ENCODE assay signal across 1 cellular context in the genomic region with DNA sequence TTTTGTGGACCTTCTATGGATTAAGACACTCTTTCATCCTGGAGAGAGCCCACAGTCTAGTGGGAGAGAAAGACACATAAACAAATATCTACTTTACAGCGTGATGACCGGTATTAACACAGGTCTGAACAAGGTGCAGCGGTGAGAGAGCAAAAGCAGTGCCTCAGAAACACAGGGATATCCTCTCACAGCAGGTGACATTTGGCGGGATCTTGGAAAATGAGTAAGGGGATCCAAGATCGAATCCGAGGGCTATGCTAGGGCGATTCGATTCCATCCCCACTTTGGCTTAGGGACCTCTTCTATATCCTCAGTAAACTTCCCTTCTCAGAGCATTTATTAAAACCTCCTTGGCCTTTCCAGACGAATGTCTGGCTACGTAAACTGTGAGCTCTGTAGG.
TF ChIP-seq lines count a peak whose summit lies in the region.

No MANE protein-coding gene starts in this region.

TF ChIP-seq in IMR-90, 13 proteins besides CTCF, POLR2A, EP300 and RAD21:
- TF ChIP-seq RFX5 (IDR thresholded peaks at IDR 0.05; ENCODE audit: low read depth, low read length): no peak
- TF ChIP-seq FOS (IDR thresholded peaks at IDR 0.05; ENCODE audit: low read depth, low read length): no peak
- TF ChIP-seq SMC3 (IDR thresholded peaks at IDR 0.05; ENCODE audit: low read depth, low read length): no peak
- no peak for TF ChIP-seq MAFK (IDR thresholded peaks at IDR 0.05; ENCODE audit: low read depth, low read length)
- TF ChIP-seq NFE2L2 (IDR thresholded peaks at IDR 0.05; ENCODE audit: low read depth, low read length): no peak
- TF ChIP-seq MXI1 (IDR thresholded peaks at IDR 0.05; ENCODE audit: borderline replicate concordance, low read depth, low read length): no peak
- no peak for TF ChIP-seq MAZ (IDR thresholded peaks at IDR 0.05; ENCODE audit: borderline replicate concordance, low read depth, low read length)
- no peak for TF ChIP-seq RCOR1 (IDR thresholded peaks at IDR 0.05; ENCODE audit: insufficient replicate concordance, low read length)
- no peak for TF ChIP-seq CHD1 (IDR thresholded peaks at IDR 0.05; ENCODE audit: low read depth, low read length)
- TF ChIP-seq CEBPB (IDR thresholded peaks at IDR 0.05; ENCODE audit: low read depth, low read length): no peak
- no peak for TF ChIP-seq BHLHE40 (IDR thresholded peaks at IDR 0.05; ENCODE audit: low read depth, low read length)
- TF ChIP-seq, protein P1, sequence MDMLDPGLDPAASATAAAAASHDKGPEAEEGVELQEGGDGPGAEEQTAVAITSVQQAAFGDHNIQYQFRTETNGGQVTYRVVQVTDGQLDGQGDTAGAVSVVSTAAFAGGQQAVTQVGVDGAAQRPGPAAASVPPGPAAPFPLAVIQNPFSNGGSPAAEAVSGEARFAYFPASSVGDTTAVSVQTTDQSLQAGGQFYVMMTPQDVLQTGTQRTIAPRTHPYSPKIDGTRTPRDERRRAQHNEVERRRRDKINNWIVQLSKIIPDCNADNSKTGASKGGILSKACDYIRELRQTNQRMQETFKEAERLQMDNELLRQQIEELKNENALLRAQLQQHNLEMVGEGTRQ (IDR thresholded peaks at IDR 0.05; ENCODE audit: low read depth, low read length): no peak
- TF ChIP-seq, protein P2, sequence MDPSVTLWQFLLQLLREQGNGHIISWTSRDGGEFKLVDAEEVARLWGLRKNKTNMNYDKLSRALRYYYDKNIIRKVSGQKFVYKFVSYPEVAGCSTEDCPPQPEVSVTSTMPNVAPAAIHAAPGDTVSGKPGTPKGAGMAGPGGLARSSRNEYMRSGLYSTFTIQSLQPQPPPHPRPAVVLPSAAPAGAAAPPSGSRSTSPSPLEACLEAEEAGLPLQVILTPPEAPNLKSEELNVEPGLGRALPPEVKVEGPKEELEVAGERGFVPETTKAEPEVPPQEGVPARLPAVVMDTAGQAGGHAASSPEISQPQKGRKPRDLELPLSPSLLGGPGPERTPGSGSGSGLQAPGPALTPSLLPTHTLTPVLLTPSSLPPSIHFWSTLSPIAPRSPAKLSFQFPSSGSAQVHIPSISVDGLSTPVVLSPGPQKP (IDR thresholded peaks at IDR 0.05; ENCODE audit: borderline replicate concordance, low read depth, low read length): no peak
